8 cellular contexts compared by ENCODE assay signal in genomic region chr17:81977211-81978091, GRCh38. TPM values are rescaled to one million over a fixed set of nuclear protein-coding genes. Genes with fewer than 3 reads are reported as not detected.
DNase-seq lines count a peak whose midpoint lies in the region; ATAC-seq and FAIRE-seq lines count a peak whose summit lies in the region.

TSS of gene ASPSCR1 (plus strand) at chr17:81977629. CDS start at chr17:81977647, 18 bp downstream.

- peak within 1 kb of the TSS; percentile 91 to 99 (median 96) for H3K4me3 Mint-ChIP-seq in IgD-negative memory B cell
- peak within 1 kb of the TSS; percentile 93 to 99 (median 96) for H3K4me3 Mint-ChIP-seq in naive thymus-derived CD4-positive, alpha-beta T cell
- peak within 1 kb of the TSS; percentile 94 for H3K4me3 Mint-ChIP-seq in stimulated activated effector memory CD8-positive, alpha-beta T cell treated with anti-CD3 and anti-CD28 coated beads, Interleukin-12 subunit alpha, Interleukin-12 subunit beta, amount 100 ng/mL, for 72 hours

- ATAC-seq in GM21529 (IDR thresholded peaks at IDR 0.05; ENCODE audit: unreplicated experiment) = peak; percentile 80
- peak; percentile 98 for ATAC-seq in naive thymus-derived CD4-positive, alpha-beta T cell
- peak; percentile 90 for ATAC-seq in stimulated activated effector memory CD8-positive, alpha-beta T cell treated with anti-CD3 and anti-CD28 coated beads, Interleukin-12 subunit alpha, Interleukin-12 subunit beta, amount 100 ng/mL, for 72 hours

- H3K4me1 ChIP-seq in naive thymus-derived CD4-positive, alpha-beta T cell (ENCODE audit: control insufficient read depth in 2 of 2, insufficient read depth in 2 of 2, low read length in 2 of 2) = peaks cover 16 to 19% of the 10 kb centered on the region in 2 donors

- peaks cover 0 to 5% (median 3%) of the 10 kb centered on the region in 3 donors for H3K4me1 Mint-ChIP-seq in IgD-negative memory B cell
- peaks cover 26 to 52% (median 38%) of the 10 kb centered on the region in 7 donors for H3K4me1 Mint-ChIP-seq in naive thymus-derived CD4-positive, alpha-beta T cell
- peaks cover 41% of the 10 kb centered on the region for H3K4me1 Mint-ChIP-seq in stimulated activated effector memory CD8-positive, alpha-beta T cell treated with anti-CD3 and anti-CD28 coated beads, Interleukin-12 subunit alpha, Interleukin-12 subunit beta, amount 100 ng/mL, for 72 hours

- peak within 1 kb of the TSS; percentile 23 to 97 (median 89) for H3K27ac Mint-ChIP-seq in IgD-negative memory B cell
- peak within 1 kb of the TSS; percentile 94 to 99 (median 97) for H3K27ac Mint-ChIP-seq in naive thymus-derived CD4-positive, alpha-beta T cell
- H3K27ac Mint-ChIP-seq in stimulated activated effector memory CD8-positive, alpha-beta T cell treated with anti-CD3 and anti-CD28 coated beads, Interleukin-12 subunit alpha, Interleukin-12 subunit beta, amount 100 ng/mL, for 72 hours = peak within 1 kb of the TSS; percentile 97

- peaks cover 4% of the 10 kb centered on the region for H3K27me3 Mint-ChIP-seq in IgD-negative memory B cell
- H3K27me3 Mint-ChIP-seq in naive thymus-derived CD4-positive, alpha-beta T cell = peaks cover 0 to 7% (median 0%) of the 10 kb centered on the region in 5 donors

- H3K36me3 ChIP-seq in naive thymus-derived CD4-positive, alpha-beta T cell (ENCODE audit: control insufficient read depth in 2 of 3, insufficient read depth in 3 of 3, low read length in 3 of 3) = peaks cover 0 to 7% (median 0%) of the 10 kb centered on the region in 3 experiments

- intact Hi-C loops in naive thymus-derived CD4-positive, alpha-beta T cell (cut with micrococcal nuclease) = loop anchor here (1.0 to 2.0 kb wide), 7 partner anchors 9 to 121 kb away; partner anchors contain the start of genes LRRC45 (in 2 of the 2), DCXR (in 1 of the 2), FASN (in 1 of the 2) and NOTUM (in 1 of the 2)

- H3K27ac ChIP-seq in naive thymus-derived CD4-positive, alpha-beta T cell (ENCODE audit: low read depth, low read length) = peak within 1 kb of the TSS; percentile 90

- no peak for FAIRE-seq in RCC 7860 (lab: Jason Lieb, UNC)

- H3K4me3 ChIP-seq in naive thymus-derived CD4-positive, alpha-beta T cell (ENCODE audit: low read length) = peak within 1 kb of the TSS; percentile 79

- DNase-seq in DMS153 treated with DMSO at 0.1 percent for 48 hours (lab: John Stamatoyannopoulos, UW; ENCODE audit: unreplicated experiment) (peak; percentile 62), RCC 7860 (ENCODE audit: low spot score) (peak; percentile 74), activated T-helper 1 cell treated with Interleukin-2 at 50 U/mL for 16 hours (ENCODE audit: low read depth) (peak; percentile 89), fibroblast of gingiva (ENCODE audit: low read depth) (peak; percentile 90)
- peak; percentile 86 to 96 (median 93) for DNase-seq in naive thymus-derived CD4-positive, alpha-beta T cell
- peak; percentile 93 to 94 for DNase-seq in stimulated activated effector memory CD8-positive, alpha-beta T cell treated with anti-CD3 and anti-CD28 coated beads, Interleukin-12 subunit alpha, Interleukin-12 subunit beta, amount 100 ng/mL, for 72 hours (ENCODE audit: low spot score in 2 of 2)

- H3K27me3 ChIP-seq in naive thymus-derived CD4-positive, alpha-beta T cell (ENCODE audit: control insufficient read depth in 2 of 2, insufficient read depth in 2 of 2, low read length in 2 of 2) = no peaks in the 10 kb centered on the region

- H3K9me3 ChIP-seq in naive thymus-derived CD4-positive, alpha-beta T cell (ENCODE audit: control insufficient read depth in 2 of 3, low read length in 3 of 3) = peaks cover 0 to 4% (median 0%) of the 10 kb centered on the region in 3 experiments

- H3K36me3 Mint-ChIP-seq in IgD-negative memory B cell = no peaks in the 10 kb centered on the region
- peaks cover 0 to 9% (median 5%) of the 10 kb centered on the region in 5 donors for H3K36me3 Mint-ChIP-seq in naive thymus-derived CD4-positive, alpha-beta T cell
- peaks cover 25% of the 10 kb centered on the region for H3K36me3 Mint-ChIP-seq in stimulated activated effector memory CD8-positive, alpha-beta T cell treated with anti-CD3 and anti-CD28 coated beads, Interleukin-12 subunit alpha, Interleukin-12 subunit beta, amount 100 ng/mL, for 72 hours

- POLR2A ChIA-PET in naive thymus-derived CD4-positive, alpha-beta T cell (lab: Charles Lee) = interaction anchor here (0.6 to 1.6 kb wide), 6 partner anchors 10 to 120 kb away, joined by 3 to 23 read pairs (median 4); partner anchors contain the start of genes CENPX, FASN and NOTUM

- CTCF ChIA-PET in naive thymus-derived CD4-positive, alpha-beta T cell (lab: Charles Lee) = interaction anchor here (1.9 kb wide), 1 partner anchor 10 kb away, joined by 8 read pairs; no protein-coding TSS in a partner anchor

- no peaks in the 10 kb centered on the region for H3K9me3 Mint-ChIP-seq in IgD-negative memory B cell
- peaks cover 0 to 11% (median 0%) of the 10 kb centered on the region in 11 donors for H3K9me3 Mint-ChIP-seq in naive thymus-derived CD4-positive, alpha-beta T cell
- H3K9me3 Mint-ChIP-seq in stimulated activated effector memory CD8-positive, alpha-beta T cell treated with anti-CD3 and anti-CD28 coated beads, Interleukin-12 subunit alpha, Interleukin-12 subunit beta, amount 100 ng/mL, for 72 hours = no peaks in the 10 kb centered on the region

RNA-seq across cellular contexts. Expression of gene ASPSCR1, which starts in this region (rescaled TPM):
- polyA plus RNA-seq in IgD-negative memory B cell = 30.8 TPM
- total RNA-seq in naive thymus-derived CD4-positive, alpha-beta T cell = 10 to 100 TPM; 36.4 to 46.7 (median 46.0) TPM
- 10 to 100 TPM; 24.2 to 36.6 TPM for polyA plus RNA-seq in naive thymus-derived CD4-positive, alpha-beta T cell

Comparison
In these comparisons a context has a peak if more than half of its experiments do, and no peak if none do; other contexts are left out.
1. Peak in every context shown above with its lines: DNase-seq, ATAC-seq, H3K4me3 ChIP-seq and H3K27ac ChIP-seq.